In the genomic region with DNA sequence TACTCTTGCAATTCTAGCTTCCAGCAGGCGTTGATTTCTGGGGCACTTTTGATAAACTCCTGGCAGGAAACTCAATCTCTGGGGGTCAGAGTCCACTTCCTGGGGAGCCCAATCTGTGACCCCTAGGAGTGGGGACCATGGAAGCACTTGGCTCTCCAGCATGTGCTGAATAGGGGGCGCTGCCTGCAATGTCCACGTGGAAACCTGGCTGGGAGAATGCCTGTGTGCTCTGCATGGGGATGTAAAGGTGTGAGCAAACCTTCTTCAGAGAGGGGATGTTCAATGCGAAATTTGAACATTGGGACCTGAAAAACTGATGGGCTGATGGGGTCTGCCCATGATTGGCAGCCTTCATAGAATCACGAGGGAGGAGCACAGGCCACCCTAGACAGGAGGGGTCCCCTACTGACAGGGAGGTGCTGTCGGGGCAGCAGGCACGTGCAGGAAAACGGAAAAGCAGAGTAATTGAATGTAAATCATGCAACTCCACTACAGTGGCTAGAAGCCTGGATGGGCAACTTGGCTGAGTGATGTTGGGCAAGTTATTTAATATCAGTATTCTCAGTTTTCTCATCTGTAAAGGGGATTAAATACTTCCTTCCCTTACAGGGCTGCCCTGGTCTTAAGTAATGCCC, we compare ENCODE assay signal across 1 cellular context.
TF ChIP-seq lines count a peak whose summit lies in the region.

No MANE protein-coding gene starts in this region.

TF ChIP-seq in GM23338, 12 proteins besides CTCF, POLR2A, EP300 and RAD21 (continued from another document):
- TF ChIP-seq, protein P1, sequence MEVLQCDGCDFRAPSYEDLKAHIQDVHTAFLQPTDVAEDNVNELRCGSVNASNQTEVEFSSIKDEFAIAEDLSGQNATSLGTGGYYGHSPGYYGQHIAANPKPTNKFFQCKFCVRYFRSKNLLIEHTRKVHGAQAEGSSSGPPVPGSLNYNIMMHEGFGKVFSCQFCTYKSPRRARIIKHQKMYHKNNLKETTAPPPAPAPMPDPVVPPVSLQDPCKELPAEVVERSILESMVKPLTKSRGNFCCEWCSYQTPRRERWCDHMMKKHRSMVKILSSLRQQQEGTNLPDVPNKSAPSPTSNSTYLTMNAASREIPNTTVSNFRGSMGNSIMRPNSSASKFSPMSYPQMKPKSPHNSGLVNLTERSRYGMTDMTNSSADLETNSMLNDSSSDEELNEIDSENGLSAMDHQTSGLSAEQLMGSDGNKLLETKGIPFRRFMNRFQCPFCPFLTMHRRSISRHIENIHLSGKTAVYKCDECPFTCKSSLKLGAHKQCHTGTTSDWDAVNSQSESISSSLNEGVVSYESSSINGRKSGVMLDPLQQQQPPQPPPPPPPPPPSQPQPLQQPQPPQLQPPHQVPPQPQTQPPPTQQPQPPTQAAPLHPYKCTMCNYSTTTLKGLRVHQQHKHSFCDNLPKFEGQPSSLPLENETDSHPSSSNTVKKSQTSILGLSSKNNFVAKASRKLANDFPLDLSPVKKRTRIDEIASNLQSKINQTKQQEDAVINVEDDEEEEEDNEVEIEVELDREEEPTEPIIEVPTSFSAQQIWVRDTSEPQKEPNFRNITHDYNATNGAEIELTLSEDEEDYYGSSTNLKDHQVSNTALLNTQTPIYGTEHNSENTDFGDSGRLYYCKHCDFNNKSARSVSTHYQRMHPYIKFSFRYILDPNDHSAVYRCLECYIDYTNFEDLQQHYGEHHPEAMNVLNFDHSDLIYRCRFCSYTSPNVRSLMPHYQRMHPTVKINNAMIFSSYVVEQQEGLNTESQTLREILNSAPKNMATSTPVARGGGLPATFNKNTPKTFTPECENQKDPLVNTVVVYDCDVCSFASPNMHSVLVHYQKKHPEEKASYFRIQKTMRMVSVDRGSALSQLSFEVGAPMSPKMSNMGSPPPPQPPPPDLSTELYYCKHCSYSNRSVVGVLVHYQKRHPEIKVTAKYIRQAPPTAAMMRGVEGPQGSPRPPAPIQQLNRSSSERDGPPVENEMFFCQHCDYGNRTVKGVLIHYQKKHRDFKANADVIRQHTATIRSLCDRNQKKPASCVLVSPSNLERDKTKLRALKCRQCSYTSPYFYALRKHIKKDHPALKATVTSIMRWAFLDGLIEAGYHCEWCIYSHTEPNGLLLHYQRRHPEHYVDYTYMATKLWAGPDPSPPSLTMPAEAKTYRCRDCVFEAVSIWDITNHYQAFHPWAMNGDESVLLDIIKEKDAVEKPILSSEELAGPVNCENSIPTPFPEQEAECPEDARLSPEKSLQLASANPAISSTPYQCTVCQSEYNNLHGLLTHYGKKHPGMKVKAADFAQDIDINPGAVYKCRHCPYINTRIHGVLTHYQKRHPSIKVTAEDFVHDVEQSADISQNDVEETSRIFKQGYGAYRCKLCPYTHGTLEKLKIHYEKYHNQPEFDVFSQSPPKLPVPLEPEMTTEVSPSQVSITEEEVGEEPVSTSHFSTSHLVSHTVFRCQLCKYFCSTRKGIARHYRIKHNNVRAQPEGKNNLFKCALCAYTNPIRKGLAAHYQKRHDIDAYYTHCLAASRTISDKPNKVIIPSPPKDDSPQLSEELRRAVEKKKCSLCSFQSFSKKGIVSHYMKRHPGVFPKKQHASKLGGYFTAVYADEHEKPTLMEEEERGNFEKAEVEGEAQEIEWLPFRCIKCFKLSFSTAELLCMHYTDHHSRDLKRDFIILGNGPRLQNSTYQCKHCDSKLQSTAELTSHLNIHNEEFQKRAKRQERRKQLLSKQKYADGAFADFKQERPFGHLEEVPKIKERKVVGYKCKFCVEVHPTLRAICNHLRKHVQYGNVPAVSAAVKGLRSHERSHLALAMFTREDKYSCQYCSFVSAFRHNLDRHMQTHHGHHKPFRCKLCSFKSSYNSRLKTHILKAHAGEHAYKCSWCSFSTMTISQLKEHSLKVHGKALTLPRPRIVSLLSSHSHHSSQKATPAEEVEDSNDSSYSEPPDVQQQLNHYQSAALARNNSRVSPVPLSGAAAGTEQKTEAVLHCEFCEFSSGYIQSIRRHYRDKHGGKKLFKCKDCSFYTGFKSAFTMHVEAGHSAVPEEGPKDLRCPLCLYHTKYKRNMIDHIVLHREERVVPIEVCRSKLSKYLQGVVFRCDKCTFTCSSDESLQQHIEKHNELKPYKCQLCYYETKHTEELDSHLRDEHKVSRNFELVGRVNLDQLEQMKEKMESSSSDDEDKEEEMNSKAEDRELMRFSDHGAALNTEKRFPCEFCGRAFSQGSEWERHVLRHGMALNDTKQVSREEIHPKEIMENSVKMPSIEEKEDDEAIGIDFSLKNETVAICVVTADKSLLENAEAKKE (CRISPR knock-in tag; IDR thresholded peaks at IDR 0.05) = no peak
- TF ChIP-seq EZH2 (IDR thresholded peaks at IDR 0.05; ENCODE audit: low read depth, unreplicated experiment) (no peak), NANOG (IDR thresholded peaks at IDR 0.05; ENCODE audit: borderline replicate concordance) (no peak), CREB1 (CRISPR knock-in tag; IDR thresholded peaks at IDR 0.05; ENCODE audit: low read depth) (no peak), POLR2AphosphoS5 (IDR thresholded peaks at IDR 0.05; ENCODE audit: low read depth) (no peak), STAT1 (IDR thresholded peaks at IDR 0.05; ENCODE audit: unreplicated experiment) (no peak), REST (IDR thresholded peaks at IDR 0.05; ENCODE audit: unreplicated experiment) (no peak), EZH2phosphoT487 (IDR thresholded peaks at IDR 0.05; ENCODE audit: unreplicated experiment) (no peak)
TF ChIP-seq in GM23338: peak in this region for 0.
